In genomic region chr11:20047006-20047405, GRCh38 we compare ENCODE assay signal across 14 cellular contexts.
"Had no signal": no experiment of that assay in that cellular context is flagged by ENCODE, and none has a peak within 500 bp of the region (broad histone marks: within the 10 kb centered on the region; RNA-seq: fewer than 3 reads in every experiment).

No MANE protein-coding gene starts in this region.

- H3K9me3 ChIP-seq: adrenal gland, suprapubic skin had no signal

- DNase-seq: activated CD4-positive, alpha-beta T cell treated with anti-CD3 and anti-CD28 coated beads, Interleukin-2, amount 50 U/mL, for 4 hours; activated gamma-delta T cell treated with Interleukin-2 at 50 U/mL for 16 hours; adrenal gland; dorsolateral prefrontal cortex; foreskin melanocyte; glutamatergic neuron; kidney glomerular epithelial cell; mesendoderm; naive thymus-derived CD8-positive, alpha-beta T cell; stimulated activated CD4-positive, alpha-beta T cell treated with anti-CD3 and anti-CD28 coated beads, Interleukin-2, amount 100 ng/mL, for 24 hours; WERI-Rb-1 had no signal

- H3K4me1 ChIP-seq: adrenal gland, parathyroid adenoma had no signal

- H3K9ac ChIP-seq: parathyroid adenoma had no signal

- ATAC-seq: activated naive CD4-positive, alpha-beta T cell treated with anti-CD3 and anti-CD28 coated beads, Interleukin-2, amount 50 U/mL, for 72 hours; naive thymus-derived CD8-positive, alpha-beta T cell had no signal

- H3K27me3 ChIP-seq: adrenal gland, dorsolateral prefrontal cortex, suprapubic skin had no signal

- H3K4me3 ChIP-seq: adrenal gland, dorsolateral prefrontal cortex, suprapubic skin had no signal

- H3K27ac ChIP-seq: adrenal gland, parathyroid adenoma, suprapubic skin, WERI-Rb-1 had no signal
